Comparison of ENCODE assay signal across 26 cellular contexts in genomic region chr1:164446020-164446419, GRCh38.
"Had no signal": no experiment of that assay in that cellular context is flagged by ENCODE, and none has a peak within 500 bp of the region (broad histone marks: within the 10 kb centered on the region; RNA-seq: fewer than 3 reads in every experiment).

No MANE protein-coding gene starts in this region.

- H3K27me3 Mint-ChIP-seq: natural killer cell treated with Interleukin-12 subunit alpha and Interleukin-12 subunit beta and Interleukin-15 and Interleukin-18, amount 100 ng/mL, for 72 hours; stimulated activated naive B cell treated with anti-CD40 and anti-IgM and Interleukin-4, amounts not matched to agents 10 μg/mL and 1 μg/mL and 100 μg/mL, for 72 hours; stimulated activated naive CD8-positive, alpha-beta T cell treated with anti-CD3 and anti-CD28 coated beads, Interleukin-15, Interleukin-2, amounts not matched to agents 100 ng/mL and 50 ng/mL, for 24 hours had no signal

- H3K9me3 Mint-ChIP-seq: natural killer cell treated with Interleukin-12 subunit alpha and Interleukin-12 subunit beta and Interleukin-15 and Interleukin-18, amount 100 ng/mL, for 72 hours; nephron progenitor cell; neural crest cell; stimulated activated effector memory CD8-positive, alpha-beta T cell treated with anti-CD3 and anti-CD28 coated beads, Interleukin-12 subunit alpha, Interleukin-12 subunit beta, amount 100 ng/mL, for 72 hours; stimulated activated naive B cell treated with anti-CD40 and anti-IgM and Interleukin-4, amounts not matched to agents 10 μg/mL and 1 μg/mL and 100 μg/mL, for 72 hours had no signal

- H3K27ac Mint-ChIP-seq: natural killer cell treated with Interleukin-12 subunit alpha and Interleukin-12 subunit beta and Interleukin-15 and Interleukin-18, amount 100 ng/mL, for 72 hours; nephron progenitor cell; stimulated activated effector memory CD8-positive, alpha-beta T cell treated with anti-CD3 and anti-CD28 coated beads, Interleukin-12 subunit alpha, Interleukin-12 subunit beta, amount 100 ng/mL, for 72 hours; stimulated activated naive B cell treated with anti-CD40 and anti-IgM and Interleukin-4, amounts not matched to agents 10 μg/mL and 1 μg/mL and 100 μg/mL, for 72 hours; stimulated activated naive CD8-positive, alpha-beta T cell treated with anti-CD3 and anti-CD28 coated beads, Interleukin-15, Interleukin-2, amounts not matched to agents 100 ng/mL and 50 ng/mL, for 24 hours had no signal

- FAIRE-seq: pancreas, small intestine, urothelium cell line had no signal

- H3K4me1 Mint-ChIP-seq: nephron progenitor cell; neural crest cell; stimulated activated effector memory CD8-positive, alpha-beta T cell treated with anti-CD3 and anti-CD28 coated beads, Interleukin-12 subunit alpha, Interleukin-12 subunit beta, amount 100 ng/mL, for 72 hours; stimulated activated naive B cell treated with anti-CD40 and anti-IgM and Interleukin-4, amounts not matched to agents 10 μg/mL and 1 μg/mL and 100 μg/mL, for 72 hours had no signal

- H3K36me3 ChIP-seq: neutrophil, pancreas, prostate gland, right lobe of liver, sigmoid colon, stomach, thoracic aorta, thyroid gland, tibial nerve, upper lobe of left lung, vagina had no signal

- H3K36me3 Mint-ChIP-seq: natural killer cell treated with Interleukin-12 subunit alpha and Interleukin-12 subunit beta and Interleukin-15 and Interleukin-18, amount 100 ng/mL, for 72 hours; stimulated activated effector memory CD8-positive, alpha-beta T cell treated with anti-CD3 and anti-CD28 coated beads, Interleukin-12 subunit alpha, Interleukin-12 subunit beta, amount 100 ng/mL, for 72 hours; stimulated activated naive B cell treated with anti-CD40 and anti-IgM and Interleukin-4, amounts not matched to agents 10 μg/mL and 1 μg/mL and 100 μg/mL, for 72 hours had no signal

- H3K27ac ChIP-seq: neutrophil, pancreas, prostate gland, right lobe of liver, sigmoid colon, stomach, thoracic aorta, thyroid gland, tibial nerve, upper lobe of left lung, vagina had no signal

- H3K4me3 Mint-ChIP-seq: natural killer cell treated with Interleukin-12 subunit alpha and Interleukin-12 subunit beta and Interleukin-15 and Interleukin-18, amount 100 ng/mL, for 72 hours; nephron progenitor cell; neural crest cell; stimulated activated effector memory CD8-positive, alpha-beta T cell treated with anti-CD3 and anti-CD28 coated beads, Interleukin-12 subunit alpha, Interleukin-12 subunit beta, amount 100 ng/mL, for 72 hours; stimulated activated naive B cell treated with anti-CD40 and anti-IgM and Interleukin-4, amounts not matched to agents 10 μg/mL and 1 μg/mL and 100 μg/mL, for 72 hours; stimulated activated naive CD8-positive, alpha-beta T cell treated with anti-CD3 and anti-CD28 coated beads, Interleukin-15, Interleukin-2, amounts not matched to agents 100 ng/mL and 50 ng/mL, for 24 hours had no signal

- H3K4me3 ChIP-seq: pancreas, prostate gland, right lobe of liver, sigmoid colon, stomach, thoracic aorta, thyroid gland, tibial nerve, upper lobe of left lung, vagina had no signal

- H3K27me3 ChIP-seq: neutrophil, pancreas, right lobe of liver, sigmoid colon, stomach, thyroid gland, tibial nerve, upper lobe of left lung, vagina had no signal

- DNase-seq: nephron progenitor cell; pancreas; right cardiac atrium; right lobe of liver; sigmoid colon; small intestine; stimulated activated CD4-positive, alpha-beta T cell treated with anti-CD3 and anti-CD28 coated beads, Interleukin-15, amount 100 ng/mL, for 24 hours; stimulated activated CD4-positive, alpha-beta T cell treated with anti-CD3 and anti-CD28 coated beads, Interleukin-2, amount 100 ng/mL, for 24 hours; stimulated activated CD4-positive, alpha-beta T cell treated with anti-CD3 and anti-CD28 coated beads, Interleukin-2, amount 100 ng/mL, for 48 hours; stimulated activated CD4-positive, alpha-beta T cell treated with anti-CD3 and anti-CD28 coated beads, Interleukin-4, amount 100 ng/mL, for 24 hours; stimulated activated naive B cell treated with anti-CD40 and anti-IgM and Interleukin-4, amounts not matched to agents 10 μg/mL and 1 μg/mL and 100 μg/mL, for 72 hours; stimulated activated naive CD4-positive, alpha-beta T cell treated with Interleukin-2 at 50 U/mL for 16 hours; stomach; thyroid gland; trophoblast cell; upper lobe of left lung had no signal

- H3K4me1 ChIP-seq: pancreas, prostate gland, right lobe of liver, upper lobe of left lung, vagina had no signal

- ATAC-seq: natural killer cell treated with Interleukin-12 subunit alpha and Interleukin-12 subunit beta and Interleukin-15 and Interleukin-18, amount 100 ng/mL, for 72 hours; pancreas; right cardiac atrium; right lobe of liver; stimulated activated effector memory CD8-positive, alpha-beta T cell treated with anti-CD3 and anti-CD28 coated beads, Interleukin-12 subunit alpha, Interleukin-12 subunit beta, amount 100 ng/mL, for 72 hours; stimulated activated naive B cell treated with anti-CD40 and anti-IgM and Interleukin-4, amounts not matched to agents 10 μg/mL and 1 μg/mL and 100 μg/mL, for 72 hours had no signal

- H3K9me3 ChIP-seq: neutrophil, pancreas, prostate gland, right lobe of liver, sigmoid colon, stomach, thoracic aorta, thyroid gland, tibial nerve, upper lobe of left lung, vagina had no signal
